In genomic region chr12:49825360-49825970, GRCh38 we compare ENCODE assay signal across 10 cellular contexts. TPM values are rescaled to one million over a fixed set of nuclear protein-coding genes. Genes with fewer than 3 reads are reported as not detected.
DNase-seq lines count a peak whose midpoint lies in the region; ATAC-seq lines count a peak whose summit lies in the region.
"Had no signal": no experiment of that assay in that cellular context is flagged by ENCODE, and none has a peak within 500 bp of the region (broad histone marks: within the 10 kb centered on the region; RNA-seq: fewer than 3 reads in every experiment).

No MANE protein-coding gene starts in this region.

- peaks cover 33 to 71% (median 65%) of the 10 kb centered on the region in 4 donors for H3K4me1 Mint-ChIP-seq in naive thymus-derived CD8-positive, alpha-beta T cell

- peak overlapping the region in 6 of 10 donors; percentile 21 to 58 (median 40) for H3K27ac Mint-ChIP-seq in naive thymus-derived CD8-positive, alpha-beta T cell

- POLR2A ChIA-PET in naive thymus-derived CD8-positive, alpha-beta T cell (lab: Charles Lee), result interaction anchor here (0.5 to 5.3 kb wide), 4 partner anchors 15 to 1146 kb away, joined by 3 to 77 read pairs (median 20); partner anchors contain the start of genes BCDIN3D and TMBIM6

- no peaks in the 10 kb centered on the region for H3K9me3 Mint-ChIP-seq in naive thymus-derived CD8-positive, alpha-beta T cell

- peak overlapping the region; percentile 38 for H3K27ac ChIP-seq in epithelial cell of prostate

- peak overlapping the region in 2 of 10 donors; percentile 24 to 63 for H3K4me3 Mint-ChIP-seq in naive thymus-derived CD8-positive, alpha-beta T cell

- H3K36me3 Mint-ChIP-seq in naive thymus-derived CD8-positive, alpha-beta T cell, result peaks cover 0 to 4% (median 0%) of the 10 kb centered on the region in 3 donors

- no peak for ATAC-seq in naive thymus-derived CD8-positive, alpha-beta T cell
- ATAC-seq in HG02870 (IDR thresholded peaks at IDR 0.05; ENCODE audit: unreplicated experiment), result no peak
- no peak for ATAC-seq in GM19035 (IDR thresholded peaks at IDR 0.05; ENCODE audit: unreplicated experiment)
- no peak for ATAC-seq in HG03469 (IDR thresholded peaks at IDR 0.05; ENCODE audit: unreplicated experiment)

- peak; percentile 82 for DNase-seq in AG20443 (ENCODE audit: low spot score)
- peak; percentile 66 to 70 for DNase-seq in NOMO-1 (lab: John Stamatoyannopoulos, UW; ENCODE audit: unreplicated experiment in 2 of 2)
- no peak for DNase-seq in epithelial cell of prostate (ENCODE audit: low read depth, low spot score)
- DNase-seq in naive thymus-derived CD8-positive, alpha-beta T cell, result no peak
- no peak for DNase-seq in OCI-M2 (lab: John Stamatoyannopoulos, UW; ENCODE audit: unreplicated experiment)
- DNase-seq: DND-41, NCI-H748 treated with DMSO at 0.1 percent for 48 hours had no signal

- no peaks in the 10 kb centered on the region for H3K27me3 Mint-ChIP-seq in naive thymus-derived CD8-positive, alpha-beta T cell

RNA-seq across cellular contexts. Expression of gene NCKAP5L, which starts 2.7 kb away (rescaled TPM):
- 10 to 100 TPM; 13.0 to 14.2 TPM for total RNA-seq in naive thymus-derived CD8-positive, alpha-beta T cell
- polyA plus RNA-seq in naive thymus-derived CD8-positive, alpha-beta T cell, result 1 to 10 TPM; 1.9 to 5.1 (median 2.4) TPM

RNA-seq across cellular contexts. Expression of gene BCDIN3D, which starts 17.4 kb away (rescaled TPM):
- total RNA-seq in naive thymus-derived CD8-positive, alpha-beta T cell, result 10 to 100 TPM; 15.7 to 15.9 TPM
- 1 to 10 TPM; 5.9 to 7.1 (median 6.8) TPM for polyA plus RNA-seq in naive thymus-derived CD8-positive, alpha-beta T cell

Comparison
In these comparisons a context has a peak if more than half of its experiments do, and no peak if none do; other contexts are left out.
1. DNase-seq: peak in AG20443 (single experiment) and NOMO-1 (2 of 2); none in epithelial cell of prostate (single experiment), naive thymus-derived CD8-positive, alpha-beta T cell (0 of 10) and OCI-M2 (single experiment).